ENCODE assay signal across 2 cellular contexts in genomic region chr9:112072721-112073553, GRCh38.
TF ChIP-seq lines count a peak whose summit lies in the region.

No MANE protein-coding gene starts in this region.

TF ChIP-seq in SK-N-SH treated with all-trans-retinoic acid at 6 μM for 48 hours, 23 proteins besides CTCF, POLR2A, EP300 and RAD21 (continued from another document):
- no peak for TF ChIP-seq BACH2 (CRISPR knock-in tag; IDR thresholded peaks at IDR 0.05; ENCODE audit: borderline replicate concordance)
- TF ChIP-seq TCF4 (CRISPR knock-in tag; IDR thresholded peaks at IDR 0.05; ENCODE audit: borderline replicate concordance), result no peak
- no peak for TF ChIP-seq ZNF70 (CRISPR knock-in tag; IDR thresholded peaks at IDR 0.05)
- TF ChIP-seq, protein P1, sequence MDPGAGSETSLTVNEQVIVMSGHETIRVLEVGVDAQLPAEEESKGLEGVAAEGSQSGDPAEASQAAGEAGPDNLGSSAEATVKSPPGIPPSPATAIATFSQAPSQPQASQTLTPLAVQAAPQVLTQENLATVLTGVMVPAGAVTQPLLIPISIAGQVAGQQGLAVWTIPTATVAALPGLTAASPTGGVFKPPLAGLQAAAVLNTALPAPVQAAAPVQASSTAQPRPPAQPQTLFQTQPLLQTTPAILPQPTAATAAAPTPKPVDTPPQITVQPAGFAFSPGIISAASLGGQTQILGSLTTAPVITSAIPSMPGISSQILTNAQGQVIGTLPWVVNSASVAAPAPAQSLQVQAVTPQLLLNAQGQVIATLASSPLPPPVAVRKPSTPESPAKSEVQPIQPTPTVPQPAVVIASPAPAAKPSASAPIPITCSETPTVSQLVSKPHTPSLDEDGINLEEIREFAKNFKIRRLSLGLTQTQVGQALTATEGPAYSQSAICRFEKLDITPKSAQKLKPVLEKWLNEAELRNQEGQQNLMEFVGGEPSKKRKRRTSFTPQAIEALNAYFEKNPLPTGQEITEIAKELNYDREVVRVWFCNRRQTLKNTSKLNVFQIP (CRISPR knock-in tag; IDR thresholded peaks at IDR 0.05; ENCODE audit: borderline replicate concordance, low read depth), result no peak
- no peak for TF ChIP-seq ZNF8 (CRISPR knock-in tag; IDR thresholded peaks at IDR 0.05)
- TF ChIP-seq PPARA (CRISPR knock-in tag; IDR thresholded peaks at IDR 0.05; ENCODE audit: borderline replicate concordance), result no peak
- TF ChIP-seq ARNTL (CRISPR knock-in tag; IDR thresholded peaks at IDR 0.05; ENCODE audit: borderline replicate concordance, low read depth), result no peak
- peak; percentile 59; the same call in 1 of the 2 replicates for TF ChIP-seq ZFP3 (CRISPR knock-in tag; IDR thresholded peaks at IDR 0.05)
- 0 out of 2 replicates have a peak, but pooled peaks have one; percentile 49 for TF ChIP-seq CSDC2 (CRISPR knock-in tag; IDR thresholded peaks at IDR 0.05)
- TF ChIP-seq RARB (CRISPR knock-in tag; IDR thresholded peaks at IDR 0.05), result no peak
- no peak for TF ChIP-seq ZNF565 (CRISPR knock-in tag; conservative IDR thresholded peaks at IDR 0.05; ENCODE audit: low read depth)
- 0 out of 2 replicates have a peak, but pooled peaks have one; percentile 48 for TF ChIP-seq CREB5 (CRISPR knock-in tag; IDR thresholded peaks at IDR 0.05; ENCODE audit: low read depth)
TF ChIP-seq in SK-N-SH treated with all-trans-retinoic acid at 6 μM for 48 hours: peak in this region for 5.

TF ChIP-seq in WTC11, 78 proteins besides CTCF, POLR2A, EP300 and RAD21 (continued from another document):
- TF ChIP-seq IRF1 (CRISPR knock-in tag; IDR thresholded peaks at IDR 0.05), result no peak
- TF ChIP-seq, protein P2, sequence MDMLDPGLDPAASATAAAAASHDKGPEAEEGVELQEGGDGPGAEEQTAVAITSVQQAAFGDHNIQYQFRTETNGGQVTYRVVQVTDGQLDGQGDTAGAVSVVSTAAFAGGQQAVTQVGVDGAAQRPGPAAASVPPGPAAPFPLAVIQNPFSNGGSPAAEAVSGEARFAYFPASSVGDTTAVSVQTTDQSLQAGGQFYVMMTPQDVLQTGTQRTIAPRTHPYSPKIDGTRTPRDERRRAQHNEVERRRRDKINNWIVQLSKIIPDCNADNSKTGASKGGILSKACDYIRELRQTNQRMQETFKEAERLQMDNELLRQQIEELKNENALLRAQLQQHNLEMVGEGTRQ (CRISPR knock-in tag; IDR thresholded peaks at IDR 0.05), result no peak
- no peak for TF ChIP-seq ZNF416 (CRISPR knock-in tag; IDR thresholded peaks at IDR 0.05)
- TF ChIP-seq ATF1 (CRISPR knock-in tag; IDR thresholded peaks at IDR 0.05), result no peak
- TF ChIP-seq, protein P3, sequence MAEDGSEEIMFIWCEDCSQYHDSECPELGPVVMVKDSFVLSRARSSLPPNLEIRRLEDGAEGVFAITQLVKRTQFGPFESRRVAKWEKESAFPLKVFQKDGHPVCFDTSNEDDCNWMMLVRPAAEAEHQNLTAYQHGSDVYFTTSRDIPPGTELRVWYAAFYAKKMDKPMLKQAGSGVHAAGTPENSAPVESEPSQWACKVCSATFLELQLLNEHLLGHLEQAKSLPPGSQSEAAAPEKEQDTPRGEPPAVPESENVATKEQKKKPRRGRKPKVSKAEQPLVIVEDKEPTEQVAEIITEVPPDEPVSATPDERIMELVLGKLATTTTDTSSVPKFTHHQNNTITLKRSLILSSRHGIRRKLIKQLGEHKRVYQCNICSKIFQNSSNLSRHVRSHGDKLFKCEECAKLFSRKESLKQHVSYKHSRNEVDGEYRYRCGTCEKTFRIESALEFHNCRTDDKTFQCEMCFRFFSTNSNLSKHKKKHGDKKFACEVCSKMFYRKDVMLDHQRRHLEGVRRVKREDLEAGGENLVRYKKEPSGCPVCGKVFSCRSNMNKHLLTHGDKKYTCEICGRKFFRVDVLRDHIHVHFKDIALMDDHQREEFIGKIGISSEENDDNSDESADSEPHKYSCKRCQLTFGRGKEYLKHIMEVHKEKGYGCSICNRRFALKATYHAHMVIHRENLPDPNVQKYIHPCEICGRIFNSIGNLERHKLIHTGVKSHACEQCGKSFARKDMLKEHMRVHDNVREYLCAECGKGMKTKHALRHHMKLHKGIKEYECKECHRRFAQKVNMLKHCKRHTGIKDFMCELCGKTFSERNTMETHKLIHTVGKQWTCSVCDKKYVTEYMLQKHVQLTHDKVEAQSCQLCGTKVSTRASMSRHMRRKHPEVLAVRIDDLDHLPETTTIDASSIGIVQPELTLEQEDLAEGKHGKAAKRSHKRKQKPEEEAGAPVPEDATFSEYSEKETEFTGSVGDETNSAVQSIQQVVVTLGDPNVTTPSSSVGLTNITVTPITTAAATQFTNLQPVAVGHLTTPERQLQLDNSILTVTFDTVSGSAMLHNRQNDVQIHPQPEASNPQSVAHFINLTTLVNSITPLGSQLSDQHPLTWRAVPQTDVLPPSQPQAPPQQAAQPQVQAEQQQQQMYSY (CRISPR knock-in tag; IDR thresholded peaks at IDR 0.05), result no peak
- no peak for TF ChIP-seq CBFB (CRISPR knock-in tag; IDR thresholded peaks at IDR 0.05; ENCODE audit: low read depth)
- TF ChIP-seq NFYB (CRISPR knock-in tag; conservative IDR thresholded peaks at IDR 0.05; ENCODE audit: low read depth), result no peak
- no peak for TF ChIP-seq TEAD1 (CRISPR knock-in tag; IDR thresholded peaks at IDR 0.05)
- no peak for TF ChIP-seq PRRX2 (CRISPR knock-in tag; IDR thresholded peaks at IDR 0.05)
- no peak for TF ChIP-seq NR3C1 (CRISPR knock-in tag; conservative IDR thresholded peaks at IDR 0.05; ENCODE audit: low read depth)
- no peak for TF ChIP-seq TP53 (CRISPR knock-in tag; IDR thresholded peaks at IDR 0.05)
- no peak for TF ChIP-seq NR2C2 (CRISPR knock-in tag; IDR thresholded peaks at IDR 0.05)
- no peak for TF ChIP-seq ZNF532 (CRISPR knock-in tag; IDR thresholded peaks at IDR 0.05; ENCODE audit: borderline replicate concordance)
TF ChIP-seq in WTC11: peak in this region for 0.
